9 cellular contexts compared by ENCODE assay signal in the genomic region with DNA sequence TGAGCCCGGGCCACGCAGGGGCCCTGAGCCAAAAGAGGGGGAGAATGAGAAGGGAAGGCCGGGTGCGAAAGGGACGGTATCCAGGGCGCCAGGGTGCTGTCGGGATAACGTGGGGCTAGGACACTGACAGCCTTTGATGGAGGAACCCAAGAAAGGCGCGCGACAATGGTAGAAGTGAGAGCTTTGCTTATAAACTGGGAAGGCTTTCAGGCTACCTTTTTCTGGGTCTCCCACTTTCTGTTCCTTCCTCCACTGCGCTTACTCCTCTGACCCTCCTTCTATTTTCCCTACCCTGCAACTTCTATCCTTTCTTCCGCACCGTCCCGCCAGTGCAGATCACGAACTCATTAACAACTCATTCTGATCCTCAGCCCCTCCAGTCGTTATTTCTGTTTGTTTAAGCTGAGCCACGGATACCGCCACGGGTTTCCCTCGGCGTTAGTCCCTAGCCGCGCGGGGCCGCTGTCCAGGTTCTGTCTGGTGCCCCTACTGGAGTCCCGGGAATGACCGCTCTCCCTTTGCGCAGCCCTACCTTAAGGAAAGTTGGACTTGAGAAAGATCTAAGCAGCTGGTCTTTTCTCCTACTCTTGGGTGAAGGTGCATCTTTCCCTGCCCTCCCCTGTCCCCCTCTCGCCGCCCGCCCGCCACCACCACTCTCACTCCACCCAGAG. TPM values are rescaled to one million over a fixed set of nuclear protein-coding genes. Genes with fewer than 3 reads are reported as not detected.
DNase-seq lines count a peak whose midpoint lies in the region; ATAC-seq lines count a peak whose summit lies in the region.
"Had no signal": no experiment of that assay in that cellular context is flagged by ENCODE, and none has a peak within 500 bp of the region (broad histone marks: within the 10 kb centered on the region; RNA-seq: fewer than 3 reads in every experiment).

No MANE protein-coding gene starts in this region.

- no peak overlapping the region for H3K27ac ChIP-seq in CD8-positive, alpha-beta memory T cell (ENCODE audit: low read depth, low read length)

- H3K9me3 Mint-ChIP-seq in CD8-positive, alpha-beta memory T cell = peaks cover 0 to 6% (median 5%) of the 10 kb centered on the region in 5 donors

- no peak for DNase-seq in CD8-positive, alpha-beta memory T cell
- DNase-seq in adipocyte (ENCODE audit: low read depth) = peak; percentile 39
- peak; percentile 76 for DNase-seq in hepatic stellate cell (ENCODE audit: low spot score)
- DNase-seq in retina = peak; percentile 46
- DNase-seq in T1000 (lab: John Stamatoyannopoulos, UW) = no peak
- DNase-seq in NOMO-1 treated with dmso at 0.1 percent for 144 hours (lab: John Stamatoyannopoulos, UW; ENCODE audit: unreplicated experiment) = no peak
- DNase-seq: NCI-H1417 had no signal

- ATAC-seq in HG03460 (IDR thresholded peaks at IDR 0.05; ENCODE audit: unreplicated experiment) (no peak), GM19455 (IDR thresholded peaks at IDR 0.05; ENCODE audit: unreplicated experiment) (no peak)

- peak overlapping the region; percentile 43 for H3K9ac ChIP-seq in adipocyte (ENCODE audit: low read length)

- H3K36me3 Mint-ChIP-seq in CD8-positive, alpha-beta memory T cell = no peaks in the 10 kb centered on the region

- CTCF ChIA-PET in CD8-positive, alpha-beta memory T cell (lab: Charles Lee) = no interaction called here

- H3K4me3 Mint-ChIP-seq in CD8-positive, alpha-beta memory T cell = peak overlapping the region in 5 of 7 donors; percentile 12 to 84 (median 17)

- H3K27ac Mint-ChIP-seq in CD8-positive, alpha-beta memory T cell = peak overlapping the region in 2 of 8 donors; percentile 20 to 35

- H3K4me1 ChIP-seq in CD8-positive, alpha-beta memory T cell (ENCODE audit: insufficient read depth, low read length) = no peaks in the 10 kb centered on the region
- H3K4me1 ChIP-seq in adipocyte (ENCODE audit: control insufficient read depth, insufficient read depth, low read length) = peaks cover 11% of the 10 kb centered on the region

- peaks cover 22 to 40% (median 32%) of the 10 kb centered on the region in 3 donors for H3K4me1 Mint-ChIP-seq in CD8-positive, alpha-beta memory T cell

- H3K9me3 ChIP-seq in CD8-positive, alpha-beta memory T cell (ENCODE audit: low read length) = no peaks in the 10 kb centered on the region
- peaks cover 5% of the 10 kb centered on the region for H3K9me3 ChIP-seq in adipocyte (ENCODE audit: control insufficient read depth, low read length)

- H3K27me3 ChIP-seq in CD8-positive, alpha-beta memory T cell (ENCODE audit: insufficient read depth, low read length, poor library complexity, severe bottlenecking) = peaks cover 21% of the 10 kb centered on the region
- peaks cover 44% of the 10 kb centered on the region for H3K27me3 ChIP-seq in adipocyte (replicated peaks; ENCODE audit: control insufficient read depth, insufficient read depth, low read length)

- peaks cover 49 to 69% of the 10 kb centered on the region in 2 donors for H3K27me3 Mint-ChIP-seq in CD8-positive, alpha-beta memory T cell

- no peak overlapping the region for H3K4me3 ChIP-seq in CD8-positive, alpha-beta memory T cell (ENCODE audit: low read length)
- H3K4me3 ChIP-seq in adipocyte (ENCODE audit: low read length) = peak overlapping the region; percentile 75

- no peaks in the 10 kb centered on the region for H3K36me3 ChIP-seq in CD8-positive, alpha-beta memory T cell (ENCODE audit: insufficient read depth, low read length)
- no peaks in the 10 kb centered on the region for H3K36me3 ChIP-seq in adipocyte (ENCODE audit: control insufficient read depth, insufficient read depth, low read length, severe bottlenecking)

- POLR2A ChIA-PET in CD8-positive, alpha-beta memory T cell (lab: Charles Lee) = no interaction called here

RNA-seq across cellular contexts. Expression of gene SSTR1, which starts 3.0 kb away (rescaled TPM):
- total RNA-seq in CD8-positive, alpha-beta memory T cell = not detected
- not detected for polyA plus RNA-seq in CD8-positive, alpha-beta memory T cell

RNA-seq across cellular contexts. Expression of gene CLEC14A, which starts 45.2 kb away (rescaled TPM):
- not detected for total RNA-seq in CD8-positive, alpha-beta memory T cell
- not detected for polyA plus RNA-seq in CD8-positive, alpha-beta memory T cell

Comparison
In these comparisons a context has a peak if more than half of its experiments do, and no peak if none do; other contexts are left out.
1. DNase-seq: peak in adipocyte (single experiment), hepatic stellate cell (single experiment) and retina (single experiment); none in CD8-positive, alpha-beta memory T cell (0 of 5), T1000 (single experiment) and NOMO-1 treated with dmso at 0.1 percent for 144 hours (single experiment).